Comparison of ENCODE assay signal across 8 cellular contexts in genomic region chr17:41919840-41920579, GRCh38. TPM values are rescaled to one million over a fixed set of nuclear protein-coding genes. Genes with fewer than 3 reads are reported as not detected.
DNase-seq lines count a peak whose midpoint lies in the region; ATAC-seq lines count a peak whose summit lies in the region.

No MANE protein-coding gene starts in this region.

- no peaks in the 10 kb centered on the region for H3K27me3 Mint-ChIP-seq in activated CD4-positive, alpha-beta memory T cell treated with anti-CD3 and anti-CD28 coated beads for 36 hours
- no peaks in the 10 kb centered on the region for H3K27me3 Mint-ChIP-seq in stimulated activated naive B cell treated with anti-CD40 and anti-IgM and Interleukin-4, amounts not matched to agents 10 μg/mL and 1 μg/mL and 100 μg/mL, for 72 hours

- POLR2A ChIA-PET in activated CD4-positive, alpha-beta memory T cell treated with anti-CD3 and anti-CD28 coated beads for 36 hours (lab: Charles Lee) = interaction anchor here (1.0 kb wide), 1 partner anchor 8 kb away, joined by 3 read pairs; no protein-coding TSS in a partner anchor

- CTCF ChIA-PET in activated CD4-positive, alpha-beta memory T cell treated with anti-CD3 and anti-CD28 coated beads for 36 hours (lab: Charles Lee) = no interaction called here

- peak overlapping the region; percentile 42 for H3K4me3 ChIP-seq in iPS-11a (ENCODE audit: low read depth, low read length)

- H3K27ac Mint-ChIP-seq in activated CD4-positive, alpha-beta memory T cell treated with anti-CD3 and anti-CD28 coated beads for 36 hours = no peak overlapping the region
- H3K27ac Mint-ChIP-seq in stimulated activated naive B cell treated with anti-CD40 and anti-IgM and Interleukin-4, amounts not matched to agents 10 μg/mL and 1 μg/mL and 100 μg/mL, for 72 hours = no peak overlapping the region

- no peak for ATAC-seq in stimulated activated naive B cell treated with anti-CD40 and anti-IgM and Interleukin-4, amounts not matched to agents 10 μg/mL and 1 μg/mL and 100 μg/mL, for 72 hours (replicated peaks)
- ATAC-seq in HG03442 (IDR thresholded peaks at IDR 0.05; ENCODE audit: unreplicated experiment) = no peak

- intact Hi-C loops in activated CD4-positive, alpha-beta memory T cell treated with anti-CD3 and anti-CD28 coated beads for 36 hours (cut with micrococcal nuclease) = loop anchor here (1.0 to 5.0 kb wide), 3 partner anchors 10 to 53 kb away; partner anchors contain the start of genes CNP, KLHL11 and ODAD4

- H3K4me1 Mint-ChIP-seq in activated CD4-positive, alpha-beta memory T cell treated with anti-CD3 and anti-CD28 coated beads for 36 hours (ENCODE audit: low read depth) = peaks cover 30% of the 10 kb centered on the region
- H3K4me1 Mint-ChIP-seq in stimulated activated naive B cell treated with anti-CD40 and anti-IgM and Interleukin-4, amounts not matched to agents 10 μg/mL and 1 μg/mL and 100 μg/mL, for 72 hours = peaks cover 19 to 39% of the 10 kb centered on the region in 2 donors

- H3K4me3 Mint-ChIP-seq in activated CD4-positive, alpha-beta memory T cell treated with anti-CD3 and anti-CD28 coated beads for 36 hours = peak overlapping the region; percentile 95
- H3K4me3 Mint-ChIP-seq in stimulated activated naive B cell treated with anti-CD40 and anti-IgM and Interleukin-4, amounts not matched to agents 10 μg/mL and 1 μg/mL and 100 μg/mL, for 72 hours = peak overlapping the region; percentile 97 to 98

- H3K36me3 Mint-ChIP-seq in activated CD4-positive, alpha-beta memory T cell treated with anti-CD3 and anti-CD28 coated beads for 36 hours = peaks cover 1% of the 10 kb centered on the region
- H3K36me3 Mint-ChIP-seq in stimulated activated naive B cell treated with anti-CD40 and anti-IgM and Interleukin-4, amounts not matched to agents 10 μg/mL and 1 μg/mL and 100 μg/mL, for 72 hours = peaks cover 6 to 9% of the 10 kb centered on the region in 2 donors

- DNase-seq in DMS 273 (lab: John Stamatoyannopoulos, UW; ENCODE audit: unreplicated experiment) (peak; percentile 51), DMS 273 treated with DMSO at 0.1 percent for 48 hours (lab: John Stamatoyannopoulos, UW) (no peak), NAMALWA (ENCODE audit: low spot score) (no peak)
- DNase-seq in activated CD4-positive, alpha-beta memory T cell treated with anti-CD3 and anti-CD28 coated beads for 36 hours = no peak
- no peak for DNase-seq in stimulated activated naive B cell treated with anti-CD40 and anti-IgM and Interleukin-4, amounts not matched to agents 10 μg/mL and 1 μg/mL and 100 μg/mL, for 72 hours
- DNase-seq in central memory CD4-positive, alpha-beta T cell = no peak

- no peaks in the 10 kb centered on the region for H3K9me3 Mint-ChIP-seq in activated CD4-positive, alpha-beta memory T cell treated with anti-CD3 and anti-CD28 coated beads for 36 hours
- no peaks in the 10 kb centered on the region for H3K9me3 Mint-ChIP-seq in stimulated activated naive B cell treated with anti-CD40 and anti-IgM and Interleukin-4, amounts not matched to agents 10 μg/mL and 1 μg/mL and 100 μg/mL, for 72 hours

RNA-seq across cellular contexts. Expression of gene ACLY, which starts 1.3 kb away (rescaled TPM):
- total RNA-seq in activated CD4-positive, alpha-beta memory T cell treated with anti-CD3 and anti-CD28 coated beads for 36 hours = 100 to 1,000 TPM; 186 to 203 TPM

RNA-seq across cellular contexts. Expression of gene ODAD4, which starts 10.4 kb away (rescaled TPM):
- 1 to 10 TPM in 1 of 2 experiments, under 1 TPM in 1; 0.77 to 1.4 TPM for total RNA-seq in activated CD4-positive, alpha-beta memory T cell treated with anti-CD3 and anti-CD28 coated beads for 36 hours

RNA-seq across cellular contexts. Expression of gene CNP, which starts 46.6 kb away (rescaled TPM):
- 10 to 100 TPM; 66.6 to 68.0 TPM for total RNA-seq in activated CD4-positive, alpha-beta memory T cell treated with anti-CD3 and anti-CD28 coated beads for 36 hours

RNA-seq across cellular contexts. Expression of gene KLHL11, which starts 54.8 kb away (rescaled TPM):
- 10 to 100 TPM; 23.6 to 25.2 TPM for total RNA-seq in activated CD4-positive, alpha-beta memory T cell treated with anti-CD3 and anti-CD28 coated beads for 36 hours
